In the genomic region with DNA sequence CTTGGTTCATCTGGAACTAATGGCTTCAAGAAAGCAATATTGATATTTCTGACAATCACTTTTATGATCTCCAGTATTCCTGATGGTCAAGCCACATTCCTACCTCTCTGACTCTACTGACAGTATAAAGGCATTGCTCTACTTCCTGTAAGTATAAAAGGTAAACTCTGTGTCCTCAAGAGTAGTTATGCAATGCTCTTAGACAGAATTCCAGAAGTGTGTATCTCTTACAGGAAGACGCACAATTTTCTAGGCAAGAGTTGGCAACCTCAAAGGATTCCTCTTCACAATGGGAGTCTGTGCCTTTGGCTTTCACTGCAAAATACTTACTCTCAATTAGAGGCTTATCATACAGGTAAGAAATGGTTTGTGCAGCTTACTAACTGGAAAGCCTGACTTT, we compare ENCODE assay signal across 20 cellular contexts.
A peak's percentile ranks its signal among the peaks of the same experiment; 100 is the strongest.
DNase-seq lines count a peak whose midpoint lies in the region; ATAC-seq, FAIRE-seq and TF ChIP-seq lines count a peak whose summit lies in the region.
"Had no signal": no experiment of that assay in that cellular context is flagged by ENCODE, and none has a peak within 500 bp of the region (broad histone marks: within the 10 kb centered on the region; RNA-seq: fewer than 3 reads in every experiment).

No MANE protein-coding gene starts in this region.

- TF ChIP-seq CTCF in A549 (IDR thresholded peaks at IDR 0.05): no peak
- no peak for TF ChIP-seq CTCF in choroid plexus epithelial cell (conservative IDR thresholded peaks at IDR 0.05; ENCODE audit: low read depth, low read length)

- CTCF ChIA-PET in A549 (lab: Yijun Ruan, JAX): interaction anchor here (1.5 kb wide), 1 partner anchor 549 kb away, joined by 3 read pairs; no protein-coding TSS in a partner anchor

- FAIRE-seq in A549 (lab: Jason Lieb, UNC): no peak

- POLR2A ChIA-PET in A549 (lab: Yijun Ruan, JAX): no interaction called here

- no peaks in the 10 kb centered on the region for H3K9me3 ChIP-seq in A549
- H3K9me3 ChIP-seq: BE2C, SJSA1 had no signal

- no peak overlapping the region for H3K4me3 ChIP-seq in A549
- H3K4me3 ChIP-seq in choroid plexus epithelial cell (ENCODE audit: low read depth, low read length): no peak overlapping the region
- H3K4me3 ChIP-seq: SJSA1 had no signal

- no peak for TF ChIP-seq POLR2A in A549 (IDR thresholded peaks at IDR 0.05; ENCODE audit: low read length)

- no peak for ATAC-seq in A549
- no peak for ATAC-seq in SK-N-SH treated with all-trans-retinoic acid at 6 μM for 48 hours
- no peak for ATAC-seq in HG02970 (IDR thresholded peaks at IDR 0.05; ENCODE audit: low FRiP score, unreplicated experiment)
- no peak for ATAC-seq in HG02678 (IDR thresholded peaks at IDR 0.05; ENCODE audit: unreplicated experiment)
- ATAC-seq: stimulated activated naive CD8-positive, alpha-beta T cell treated with anti-CD3 and anti-CD28 coated beads, Interleukin-15, amount 100 ng/mL, for 72 hours had no signal

- WGBS in A549 (ENCODE audit: missing lambda C conversion rate): 73% methylated on average over 1 of the region's 1 CpG

- no peak for DNase-seq in A549 (ENCODE audit: low read depth in 1 of 2, low spot score in 1 of 2)
- DNase-seq in NCI-H226: peak; percentile 50
- DNase-seq in choroid plexus epithelial cell (ENCODE audit: low read depth): peak; percentile 61
- DNase-seq in kidney tubule cell (ENCODE audit: low spot score): peak; percentile 50
- no peak for DNase-seq in MV-4-11 (lab: John Stamatoyannopoulos, UW)
- DNase-seq: activated CD4-positive, alpha-beta T cell treated with anti-CD3 and anti-CD28 coated beads, Interleukin-2, amount 50 U/mL, for 4 hours; activated CD8-positive, alpha-beta memory T cell treated with anti-CD3 and anti-CD28 coated beads, Interleukin-2, amount 50 U/mL, for 48 hours; activated gamma-delta T cell; BE2C; COR-L47; glutamatergic neuron; NCI-H1694; NCI-H345; stimulated activated CD4-positive, alpha-beta T cell treated with anti-CD3 and anti-CD28 coated beads, Interleukin-4, amount 100 ng/mL, for 24 hours; stimulated activated naive CD8-positive, alpha-beta T cell treated with anti-CD3 and anti-CD28 coated beads, Interleukin-15, amount 100 ng/mL, for 72 hours had no signal

- H3K4me1 ChIP-seq in A549: no peaks in the 10 kb centered on the region
- H3K4me1 ChIP-seq: SJSA1 had no signal

- no peak for TF ChIP-seq EP300 in A549 (IDR thresholded peaks at IDR 0.05)

- no peak overlapping the region for H3K27ac ChIP-seq in A549
- H3K27ac ChIP-seq: SJSA1, VCaP had no signal

- no peak overlapping the region for H3K4me2 ChIP-seq in A549

- TF ChIP-seq RAD21 in A549 (conservative IDR thresholded peaks at IDR 0.05 in 1 of 2, IDR thresholded peaks at IDR 0.05 in 1 of 2): no peak

TF ChIP-seq in A549, 52 proteins besides CTCF, POLR2A, EP300 and RAD21:
- TF ChIP-seq, protein P1, sequence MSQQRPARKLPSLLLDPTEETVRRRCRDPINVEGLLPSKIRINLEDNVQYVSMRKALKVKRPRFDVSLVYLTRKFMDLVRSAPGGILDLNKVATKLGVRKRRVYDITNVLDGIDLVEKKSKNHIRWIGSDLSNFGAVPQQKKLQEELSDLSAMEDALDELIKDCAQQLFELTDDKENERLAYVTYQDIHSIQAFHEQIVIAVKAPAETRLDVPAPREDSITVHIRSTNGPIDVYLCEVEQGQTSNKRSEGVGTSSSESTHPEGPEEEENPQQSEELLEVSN (IDR thresholded peaks at IDR 0.05; ENCODE audit: borderline replicate concordance, low read depth): no peak
- peak; percentile 14 to 37; a peak in 2 of 4 replicates for TF ChIP-seq CEBPB (IDR thresholded peaks at IDR 0.05)
TF ChIP-seq in A549: peak in this region for 1.

TF ChIP-seq in SK-N-SH treated with all-trans-retinoic acid at 6 μM for 48 hours, 23 proteins besides CTCF, POLR2A, EP300 and RAD21:
- TF ChIP-seq RARB (CRISPR knock-in tag; IDR thresholded peaks at IDR 0.05) (no peak), ARNTL (CRISPR knock-in tag; IDR thresholded peaks at IDR 0.05; ENCODE audit: borderline replicate concordance, low read depth) (no peak), TOX (CRISPR knock-in tag; IDR thresholded peaks at IDR 0.05; ENCODE audit: borderline replicate concordance) (no peak), BACH2 (CRISPR knock-in tag; IDR thresholded peaks at IDR 0.05; ENCODE audit: borderline replicate concordance) (no peak), ESRRG (CRISPR knock-in tag; IDR thresholded peaks at IDR 0.05) (no peak), ZFP30 (CRISPR knock-in tag; IDR thresholded peaks at IDR 0.05) (no peak), ZNF565 (CRISPR knock-in tag; conservative IDR thresholded peaks at IDR 0.05; ENCODE audit: low read depth) (no peak), ISL1 (CRISPR knock-in tag; IDR thresholded peaks at IDR 0.05) (no peak; the same call in 1 of the 2 replicates), OSR1 (CRISPR knock-in tag; IDR thresholded peaks at IDR 0.05) (no peak), CSDC2 (CRISPR knock-in tag; IDR thresholded peaks at IDR 0.05) (no peak), GLIS3 (CRISPR knock-in tag; IDR thresholded peaks at IDR 0.05) (no peak), TCF4 (CRISPR knock-in tag; IDR thresholded peaks at IDR 0.05; ENCODE audit: borderline replicate concordance) (no peak), ZC3H10 (CRISPR knock-in tag; IDR thresholded peaks at IDR 0.05) (no peak), SNAI2 (CRISPR knock-in tag; IDR thresholded peaks at IDR 0.05) (no peak)
- TF ChIP-seq, protein P2, sequence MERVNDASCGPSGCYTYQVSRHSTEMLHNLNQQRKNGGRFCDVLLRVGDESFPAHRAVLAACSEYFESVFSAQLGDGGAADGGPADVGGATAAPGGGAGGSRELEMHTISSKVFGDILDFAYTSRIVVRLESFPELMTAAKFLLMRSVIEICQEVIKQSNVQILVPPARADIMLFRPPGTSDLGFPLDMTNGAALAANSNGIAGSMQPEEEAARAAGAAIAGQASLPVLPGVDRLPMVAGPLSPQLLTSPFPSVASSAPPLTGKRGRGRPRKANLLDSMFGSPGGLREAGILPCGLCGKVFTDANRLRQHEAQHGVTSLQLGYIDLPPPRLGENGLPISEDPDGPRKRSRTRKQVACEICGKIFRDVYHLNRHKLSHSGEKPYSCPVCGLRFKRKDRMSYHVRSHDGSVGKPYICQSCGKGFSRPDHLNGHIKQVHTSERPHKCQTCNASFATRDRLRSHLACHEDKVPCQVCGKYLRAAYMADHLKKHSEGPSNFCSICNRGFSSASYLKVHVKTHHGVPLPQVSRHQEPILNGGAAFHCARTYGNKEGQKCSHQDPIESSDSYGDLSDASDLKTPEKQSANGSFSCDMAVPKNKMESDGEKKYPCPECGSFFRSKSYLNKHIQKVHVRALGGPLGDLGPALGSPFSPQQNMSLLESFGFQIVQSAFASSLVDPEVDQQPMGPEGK (CRISPR knock-in tag; IDR thresholded peaks at IDR 0.05; ENCODE audit: borderline replicate concordance): no peak
- TF ChIP-seq, protein P3, sequence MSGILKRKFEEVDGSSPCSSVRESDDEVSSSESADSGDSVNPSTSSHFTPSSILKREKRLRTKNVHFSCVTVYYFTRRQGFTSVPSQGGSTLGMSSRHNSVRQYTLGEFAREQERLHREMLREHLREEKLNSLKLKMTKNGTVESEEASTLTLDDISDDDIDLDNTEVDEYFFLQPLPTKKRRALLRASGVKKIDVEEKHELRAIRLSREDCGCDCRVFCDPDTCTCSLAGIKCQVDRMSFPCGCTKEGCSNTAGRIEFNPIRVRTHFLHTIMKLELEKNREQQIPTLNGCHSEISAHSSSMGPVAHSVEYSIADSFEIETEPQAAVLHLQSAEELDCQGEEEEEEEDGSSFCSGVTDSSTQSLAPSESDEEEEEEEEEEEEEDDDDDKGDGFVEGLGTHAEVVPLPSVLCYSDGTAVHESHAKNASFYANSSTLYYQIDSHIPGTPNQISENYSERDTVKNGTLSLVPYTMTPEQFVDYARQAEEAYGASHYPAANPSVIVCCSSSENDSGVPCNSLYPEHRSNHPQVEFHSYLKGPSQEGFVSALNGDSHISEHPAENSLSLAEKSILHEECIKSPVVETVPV (CRISPR knock-in tag; IDR thresholded peaks at IDR 0.05): no peak
- TF ChIP-seq, protein P4, sequence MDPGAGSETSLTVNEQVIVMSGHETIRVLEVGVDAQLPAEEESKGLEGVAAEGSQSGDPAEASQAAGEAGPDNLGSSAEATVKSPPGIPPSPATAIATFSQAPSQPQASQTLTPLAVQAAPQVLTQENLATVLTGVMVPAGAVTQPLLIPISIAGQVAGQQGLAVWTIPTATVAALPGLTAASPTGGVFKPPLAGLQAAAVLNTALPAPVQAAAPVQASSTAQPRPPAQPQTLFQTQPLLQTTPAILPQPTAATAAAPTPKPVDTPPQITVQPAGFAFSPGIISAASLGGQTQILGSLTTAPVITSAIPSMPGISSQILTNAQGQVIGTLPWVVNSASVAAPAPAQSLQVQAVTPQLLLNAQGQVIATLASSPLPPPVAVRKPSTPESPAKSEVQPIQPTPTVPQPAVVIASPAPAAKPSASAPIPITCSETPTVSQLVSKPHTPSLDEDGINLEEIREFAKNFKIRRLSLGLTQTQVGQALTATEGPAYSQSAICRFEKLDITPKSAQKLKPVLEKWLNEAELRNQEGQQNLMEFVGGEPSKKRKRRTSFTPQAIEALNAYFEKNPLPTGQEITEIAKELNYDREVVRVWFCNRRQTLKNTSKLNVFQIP (CRISPR knock-in tag; IDR thresholded peaks at IDR 0.05; ENCODE audit: borderline replicate concordance, low read depth): no peak
- TF ChIP-seq, protein P5, sequence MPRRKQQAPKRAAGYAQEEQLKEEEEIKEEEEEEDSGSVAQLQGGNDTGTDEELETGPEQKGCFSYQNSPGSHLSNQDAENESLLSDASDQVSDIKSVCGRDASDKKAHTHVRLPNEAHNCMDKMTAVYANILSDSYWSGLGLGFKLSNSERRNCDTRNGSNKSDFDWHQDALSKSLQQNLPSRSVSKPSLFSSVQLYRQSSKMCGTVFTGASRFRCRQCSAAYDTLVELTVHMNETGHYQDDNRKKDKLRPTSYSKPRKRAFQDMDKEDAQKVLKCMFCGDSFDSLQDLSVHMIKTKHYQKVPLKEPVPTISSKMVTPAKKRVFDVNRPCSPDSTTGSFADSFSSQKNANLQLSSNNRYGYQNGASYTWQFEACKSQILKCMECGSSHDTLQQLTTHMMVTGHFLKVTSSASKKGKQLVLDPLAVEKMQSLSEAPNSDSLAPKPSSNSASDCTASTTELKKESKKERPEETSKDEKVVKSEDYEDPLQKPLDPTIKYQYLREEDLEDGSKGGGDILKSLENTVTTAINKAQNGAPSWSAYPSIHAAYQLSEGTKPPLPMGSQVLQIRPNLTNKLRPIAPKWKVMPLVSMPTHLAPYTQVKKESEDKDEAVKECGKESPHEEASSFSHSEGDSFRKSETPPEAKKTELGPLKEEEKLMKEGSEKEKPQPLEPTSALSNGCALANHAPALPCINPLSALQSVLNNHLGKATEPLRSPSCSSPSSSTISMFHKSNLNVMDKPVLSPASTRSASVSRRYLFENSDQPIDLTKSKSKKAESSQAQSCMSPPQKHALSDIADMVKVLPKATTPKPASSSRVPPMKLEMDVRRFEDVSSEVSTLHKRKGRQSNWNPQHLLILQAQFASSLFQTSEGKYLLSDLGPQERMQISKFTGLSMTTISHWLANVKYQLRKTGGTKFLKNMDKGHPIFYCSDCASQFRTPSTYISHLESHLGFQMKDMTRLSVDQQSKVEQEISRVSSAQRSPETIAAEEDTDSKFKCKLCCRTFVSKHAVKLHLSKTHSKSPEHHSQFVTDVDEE (CRISPR knock-in tag; IDR thresholded peaks at IDR 0.05): no peak
TF ChIP-seq in SK-N-SH treated with all-trans-retinoic acid at 6 μM for 48 hours: peak in this region for 0.

Comparison
In these comparisons a context has a peak if more than half of its experiments do, and no peak if none do; other contexts are left out.
1. DNase-seq: peak in NCI-H226 (single experiment), choroid plexus epithelial cell (single experiment) and kidney tubule cell (single experiment); none in A549 (0 of 2) and MV-4-11 (single experiment).